27 cellular contexts compared by ENCODE assay signal in the genomic region with DNA sequence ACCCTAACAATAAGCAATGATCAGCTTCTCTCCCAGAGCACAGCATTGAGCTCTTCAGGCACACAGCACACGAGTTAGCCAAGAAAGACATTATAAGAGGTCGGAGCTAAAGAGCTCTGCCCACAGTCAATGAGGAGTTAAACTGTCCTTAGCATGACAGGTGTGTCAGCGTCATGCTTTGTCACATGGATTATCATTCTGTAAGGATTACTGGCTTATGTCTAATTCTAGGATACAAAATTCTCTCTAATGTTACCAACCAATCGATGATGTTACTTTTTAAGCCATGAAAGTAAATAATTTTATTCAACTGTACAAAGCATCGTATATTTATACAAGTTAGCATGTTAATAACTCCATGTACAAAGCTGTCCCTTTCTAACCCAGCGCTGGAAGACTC.
DNase-seq lines count a peak whose midpoint lies in the region; ATAC-seq, FAIRE-seq and TF ChIP-seq lines count a peak whose summit lies in the region.
"Had no signal": no experiment of that assay in that cellular context is flagged by ENCODE, and none has a peak within 500 bp of the region (broad histone marks: within the 10 kb centered on the region; RNA-seq: fewer than 3 reads in every experiment).

No MANE protein-coding gene starts in this region.

- H3K4me3 ChIP-seq in psoas muscle = no peak overlapping the region
- H3K4me3 ChIP-seq: BLaER1, GM12878 had no signal

- H3K4me1 ChIP-seq in psoas muscle = peaks cover 22% of the 10 kb centered on the region
- H3K4me1 ChIP-seq: BE2C, BLaER1 had no signal

- H3K27ac ChIP-seq in psoas muscle = peak overlapping the region; percentile 85
- H3K27ac ChIP-seq: BLaER1 had no signal

- peak; percentile 100 for FAIRE-seq in D721Med (lab: Jason Lieb, UNC)
- FAIRE-seq: A204.1, GM12878, GM12892, GM18507 had no signal

- peaks cover 13% of the 10 kb centered on the region for H3K36me3 Mint-ChIP-seq in natural killer cell treated with Interleukin-12 subunit alpha and Interleukin-12 subunit beta and Interleukin-15 and Interleukin-18, amount 100 ng/mL, for 72 hours
- H3K36me3 Mint-ChIP-seq in natural killer cell = peaks cover 11% of the 10 kb centered on the region

- peak overlapping the region in 1 of 2 donors; percentile 26 for H3K27ac Mint-ChIP-seq in natural killer cell treated with Interleukin-12 subunit alpha and Interleukin-12 subunit beta and Interleukin-15 and Interleukin-18, amount 100 ng/mL, for 72 hours
- H3K27ac Mint-ChIP-seq in natural killer cell = no peak overlapping the region

- no peaks in the 10 kb centered on the region for H3K9me3 ChIP-seq in psoas muscle
- H3K9me3 ChIP-seq: BE2C, BLaER1 had no signal

- no peaks in the 10 kb centered on the region for H3K9me3 Mint-ChIP-seq in natural killer cell treated with Interleukin-12 subunit alpha and Interleukin-12 subunit beta and Interleukin-15 and Interleukin-18, amount 100 ng/mL, for 72 hours
- no peaks in the 10 kb centered on the region for H3K9me3 Mint-ChIP-seq in natural killer cell
- H3K9me3 Mint-ChIP-seq: CD14-positive monocyte; CD4-positive, CD25-positive, alpha-beta regulatory T cell; CD8-positive, alpha-beta memory T cell had no signal

- no peak for ATAC-seq in natural killer cell treated with Interleukin-12 subunit alpha and Interleukin-12 subunit beta and Interleukin-15 and Interleukin-18, amount 100 ng/mL, for 72 hours
- ATAC-seq in natural killer cell (no peak), psoas muscle (no peak), HG03378 (IDR thresholded peaks at IDR 0.05; ENCODE audit: unreplicated experiment) (no peak)
- ATAC-seq: GM12878 had no signal

- H3K27me3 ChIP-seq in psoas muscle (ENCODE audit: insufficient read depth in 3 of 3, low read length in 2 of 3) = no peaks in the 10 kb centered on the region
- H3K27me3 ChIP-seq: BE2C, BLaER1 had no signal

- no peak for TF ChIP-seq CTCF in natural killer cell (IDR thresholded peaks at IDR 0.05)
- no peak for TF ChIP-seq CTCF in D721Med (IDR thresholded peaks at IDR 0.05; ENCODE audit: insufficient read depth, missing control alignments)
- TF ChIP-seq CTCF in psoas muscle (IDR thresholded peaks at IDR 0.05) = no peak

- intact Hi-C loops in natural killer cell (cut with micrococcal nuclease) (no loop called here), psoas muscle (cut with DNase I) (loop anchor here in 1 of 2 donors (5.0 kb wide), 1 partner anchor 131 kb away; no protein-coding TSS in a partner anchor)

- peaks cover 0 to 56% of the 10 kb centered on the region in 2 donors for H3K36me3 ChIP-seq in psoas muscle (ENCODE audit: insufficient read depth in 1 of 2, low read depth in 1 of 2)
- H3K36me3 ChIP-seq: BE2C had no signal

- no peak for DNase-seq in natural killer cell treated with Interleukin-12 subunit alpha and Interleukin-12 subunit beta and Interleukin-15 and Interleukin-18, amount 100 ng/mL, for 72 hours (ENCODE audit: low spot score)
- DNase-seq in natural killer cell (no peak), D721Med (ENCODE audit: insufficient read length, low spot score) (peak; percentile 92), psoas muscle (no peak), NCI-H1694 (lab: John Stamatoyannopoulos, UW) (no peak)
- DNase-seq: 8988T; ACHN; BE2C; C1 segment of cervical spinal cord; CD4-positive, alpha-beta memory T cell; CD4-positive, CD25-positive, alpha-beta regulatory T cell; CD8-positive, alpha-beta memory T cell; COR-L47; DMS 273 treated with DMSO at 0.1 percent for 48 hours; DMS153; DMS53; DMS79; DND-41; EL; GDM1 had no signal

- no peaks in the 10 kb centered on the region for H3K27me3 Mint-ChIP-seq in natural killer cell treated with Interleukin-12 subunit alpha and Interleukin-12 subunit beta and Interleukin-15 and Interleukin-18, amount 100 ng/mL, for 72 hours
- H3K27me3 Mint-ChIP-seq in natural killer cell (ENCODE audit: low read depth in 2 of 2) = no peaks in the 10 kb centered on the region
- H3K27me3 Mint-ChIP-seq: CD4-positive, alpha-beta memory T cell; CD4-positive, CD25-positive, alpha-beta regulatory T cell; CD8-positive, alpha-beta memory T cell had no signal

- peak overlapping the region; percentile 40 for H3K4me3 Mint-ChIP-seq in natural killer cell treated with Interleukin-12 subunit alpha and Interleukin-12 subunit beta and Interleukin-15 and Interleukin-18, amount 100 ng/mL, for 72 hours
- H3K4me3 Mint-ChIP-seq in natural killer cell = no peak overlapping the region
- H3K4me3 Mint-ChIP-seq: CD14-positive monocyte; CD4-positive, alpha-beta memory T cell; CD4-positive, CD25-positive, alpha-beta regulatory T cell; CD8-positive, alpha-beta memory T cell had no signal

- 66 to 80% (median 67%) methylated on average over 6 of the region's 6 CpGs for WGBS in psoas muscle, 3 donors

- peaks cover 9 to 37% of the 10 kb centered on the region in 2 donors for H3K4me1 Mint-ChIP-seq in natural killer cell treated with Interleukin-12 subunit alpha and Interleukin-12 subunit beta and Interleukin-15 and Interleukin-18, amount 100 ng/mL, for 72 hours (ENCODE audit: low read depth in 2 of 2)
- peaks cover 0 to 7% of the 10 kb centered on the region in 2 donors for H3K4me1 Mint-ChIP-seq in natural killer cell
- H3K4me1 Mint-ChIP-seq: CD14-positive monocyte; CD8-positive, alpha-beta memory T cell had no signal
